In genomic region chr9:14365667-14366066, GRCh38 we compare ENCODE assay signal across 19 cellular contexts. TPM values are rescaled to one million over a fixed set of nuclear protein-coding genes. Genes with fewer than 3 reads are reported as not detected.
A peak's percentile ranks its signal among the peaks of the same experiment; 100 is the strongest.
DNase-seq lines count a peak whose midpoint lies in the region; ATAC-seq, FAIRE-seq and TF ChIP-seq lines count a peak whose summit lies in the region.
"Had no signal": no experiment of that assay in that cellular context is flagged by ENCODE, and none has a peak within 500 bp of the region (broad histone marks: within the 10 kb centered on the region; RNA-seq: fewer than 3 reads in every experiment).

No MANE protein-coding gene starts in this region.

- no peak overlapping the region for H2AK5ac ChIP-seq in mesenchymal stem cell (ENCODE audit: low read length, severe bottlenecking)

- H3K36me3 Mint-ChIP-seq in activated naive CD4-positive, alpha-beta T cell treated with anti-CD3 and anti-CD28 coated beads for 36 hours (ENCODE audit: low read depth) = no peaks in the 10 kb centered on the region

- POLR2A ChIA-PET in endothelial cell of umbilical vein (lab: Charles Lee) = no interaction called here

- H3K4me1 Mint-ChIP-seq in activated naive CD4-positive, alpha-beta T cell treated with anti-CD3 and anti-CD28 coated beads for 36 hours (ENCODE audit: low read depth) = no peaks in the 10 kb centered on the region
- H3K4me1 Mint-ChIP-seq: stimulated activated naive CD8-positive, alpha-beta T cell treated with anti-CD3 and anti-CD28 coated beads, Interleukin-15, amount 100 ng/mL, for 72 hours had no signal

- H3K79me1 ChIP-seq in mesenchymal stem cell (replicated peaks; ENCODE audit: low read length, poor library complexity, severe bottlenecking) = no peaks in the 10 kb centered on the region

- peaks cover 2% of the 10 kb centered on the region for H3K9me3 Mint-ChIP-seq in activated naive CD4-positive, alpha-beta T cell treated with anti-CD3 and anti-CD28 coated beads for 36 hours

- no peaks in the 10 kb centered on the region for H3K36me3 ChIP-seq in endothelial cell of umbilical vein (ENCODE audit: control insufficient read depth in 2 of 2, extremely low read depth in 1 of 2, insufficient read depth in 2 of 2, low read length in 2 of 2)
- H3K36me3 ChIP-seq in mesenchymal stem cell (ENCODE audit: control insufficient read depth in 1 of 2, insufficient read depth in 2 of 2, low read depth in 1 of 2, low read length in 2 of 2) = no peaks in the 10 kb centered on the region
- no peaks in the 10 kb centered on the region for H3K36me3 ChIP-seq in tibial artery
- H3K36me3 ChIP-seq: brain microvascular endothelial cell, pancreas, SJCRH30 had no signal

- no peak overlapping the region for H2BK120ac ChIP-seq in mesenchymal stem cell (ENCODE audit: low read depth, low read length)

- intact Hi-C loops in endothelial cell of umbilical vein (cut with micrococcal nuclease) = no loop called here
- intact Hi-C loops in tibial artery (cut with DNase I; ENCODE audit: low total_unique reads) = no loop called here
- intact Hi-C loops in activated naive CD4-positive, alpha-beta T cell treated with anti-CD3 and anti-CD28 coated beads for 36 hours (cut with micrococcal nuclease) = no loop called here

- H3K4me3 Mint-ChIP-seq in activated naive CD4-positive, alpha-beta T cell treated with anti-CD3 and anti-CD28 coated beads for 36 hours = no peak overlapping the region
- H3K4me3 Mint-ChIP-seq: stimulated activated naive CD8-positive, alpha-beta T cell treated with anti-CD3 and anti-CD28 coated beads, Interleukin-15, amount 100 ng/mL, for 72 hours had no signal

- no peak overlapping the region for H4K91ac ChIP-seq in mesenchymal stem cell (ENCODE audit: low read length)

- no TSS peak for BruUV-seq in endothelial cell of umbilical vein (replicated peaks; lab: Mats Ljungman, UMichigan)

- CTCF ChIA-PET in endothelial cell of umbilical vein (lab: Charles Lee) = interaction anchor here (1.4 kb wide), 1 partner anchor 12 kb away, joined by 6 read pairs; no protein-coding TSS in a partner anchor
- CTCF ChIA-PET in activated naive CD4-positive, alpha-beta T cell treated with anti-CD3 and anti-CD28 coated beads for 36 hours (lab: Charles Lee) = no interaction called here

- no peaks in the 10 kb centered on the region for H4K20me1 ChIP-seq in endothelial cell of umbilical vein (replicated peaks; ENCODE audit: control insufficient read depth, extremely low read depth, insufficient read depth, low read length)

- no peak overlapping the region for H3K14ac ChIP-seq in mesenchymal stem cell (ENCODE audit: low read length in 2 of 2)

- no peak overlapping the region for H3K4me2 ChIP-seq in endothelial cell of umbilical vein (ENCODE audit: insufficient read depth, low read length)
- H3K4me2 ChIP-seq in mesenchymal stem cell (ENCODE audit: low read length, poor library complexity, severe bottlenecking) = no peak overlapping the region

- H3K79me2 ChIP-seq in endothelial cell of umbilical vein (ENCODE audit: control insufficient read depth, insufficient read depth, low read length) = no peaks in the 10 kb centered on the region

- no peaks in the 10 kb centered on the region for H3K9me1 ChIP-seq in endothelial cell of umbilical vein (replicated peaks; ENCODE audit: control insufficient read depth, extremely low read depth, insufficient read depth, low read length)

- no peaks in the 10 kb centered on the region for H3K9me3 ChIP-seq in endothelial cell of umbilical vein (replicated peaks; ENCODE audit: control insufficient read depth, insufficient read depth, low read length)
- peaks cover 3% of the 10 kb centered on the region for H3K9me3 ChIP-seq in mesenchymal stem cell (ENCODE audit: control insufficient read depth, low read length)
- no peaks in the 10 kb centered on the region for H3K9me3 ChIP-seq in tibial artery
- H3K9me3 ChIP-seq: pancreas, SJCRH30 had no signal

- TF ChIP-seq CTCF in endothelial cell of umbilical vein (IDR thresholded peaks at IDR 0.05; ENCODE audit: extremely low read depth in 1 of 2, insufficient read depth in 1 of 2, low read depth in 1 of 2, low read length in 2 of 2) (no peak), tibial artery (IDR thresholded peaks at IDR 0.05) (no peak)

- no peak overlapping the region for H4K8ac ChIP-seq in mesenchymal stem cell (ENCODE audit: low read length)

- no peak for ATAC-seq in HG02678 (IDR thresholded peaks at IDR 0.05; ENCODE audit: unreplicated experiment)
- ATAC-seq: left lobe of liver; stimulated activated naive CD8-positive, alpha-beta T cell treated with anti-CD3 and anti-CD28 coated beads, Interleukin-15, amount 100 ng/mL, for 72 hours had no signal

- peak overlapping the region; percentile 52 for H2AFZ ChIP-seq in endothelial cell of umbilical vein (ENCODE audit: low read depth, low read length)
- H2AFZ ChIP-seq in mesenchymal stem cell (ENCODE audit: low read depth, low read length) = no peak overlapping the region

- H3K9ac ChIP-seq in endothelial cell of umbilical vein (replicated peaks; ENCODE audit: extremely low read depth, insufficient read depth, low read length) = no peak overlapping the region
- peak overlapping the region; percentile 70 for H3K9ac ChIP-seq in mesenchymal stem cell (ENCODE audit: low read length)

- H3K4me3 ChIP-seq in endothelial cell of umbilical vein (replicated peaks in 1 of 3; ENCODE audit: insufficient read depth in 1 of 3, low read depth in 1 of 3, low read length in 3 of 3) (no peak overlapping the region), mesenchymal stem cell (ENCODE audit: insufficient read depth in 1 of 2, low read depth in 1 of 2, low read length in 2 of 2) (peak overlapping the region in 1 of 2 experiments; percentile 60), tibial artery (peak overlapping the region; percentile 27 to 28)
- H3K4me3 ChIP-seq: pancreas, SJCRH30 had no signal

- H3K4me1 ChIP-seq in endothelial cell of umbilical vein (ENCODE audit: control insufficient read depth, extremely low read depth, insufficient read depth, low read length) (peaks cover 3% of the 10 kb centered on the region), mesenchymal stem cell (ENCODE audit: control insufficient read depth, insufficient read depth, low read depth, low read length) (no peaks in the 10 kb centered on the region), tibial artery (peaks cover 0 to 42% (median 14%) of the 10 kb centered on the region in 4 donors)
- H3K4me1 ChIP-seq: foreskin keratinocyte, pancreas, SJCRH30 had no signal

- no peak overlapping the region for H3K4ac ChIP-seq in mesenchymal stem cell (ENCODE audit: low read depth in 1 of 2, low read length in 2 of 2)

- no peak overlapping the region for H3K18ac ChIP-seq in mesenchymal stem cell (ENCODE audit: low read depth in 1 of 2, low read length in 2 of 2)

- WGBS in mesenchymal stem cell = 92% methylated on average over 2 of the region's 3 CpGs

- H3K27me3 ChIP-seq in endothelial cell of umbilical vein (ENCODE audit: control insufficient read depth in 2 of 2, insufficient read depth in 2 of 2, low read length in 2 of 2) (no peaks in the 10 kb centered on the region), mesenchymal stem cell (ENCODE audit: control insufficient read depth in 1 of 2, insufficient read depth in 1 of 2, low read length in 2 of 2) (peaks cover 0 to 24% of the 10 kb centered on the region in 2 experiments), tibial artery (no peaks in the 10 kb centered on the region)
- H3K27me3 ChIP-seq: brain microvascular endothelial cell, foreskin keratinocyte, pancreas, SJCRH30 had no signal

- no peak overlapping the region for H2BK5ac ChIP-seq in mesenchymal stem cell (ENCODE audit: low read depth, low read length, poor library complexity, severe bottlenecking)

- H3K27ac Mint-ChIP-seq in activated naive CD4-positive, alpha-beta T cell treated with anti-CD3 and anti-CD28 coated beads for 36 hours = no peak overlapping the region
- H3K27ac Mint-ChIP-seq: stimulated activated naive CD8-positive, alpha-beta T cell treated with anti-CD3 and anti-CD28 coated beads, Interleukin-15, amount 100 ng/mL, for 72 hours had no signal

- no peak for FAIRE-seq in endothelial cell of umbilical vein (lab: Jason Lieb, UNC)
- FAIRE-seq: pancreas had no signal

- H3K23ac ChIP-seq in mesenchymal stem cell (ENCODE audit: low read length in 2 of 2) = no peak overlapping the region

- peak; percentile 47 for DNase-seq in GM03348 (ENCODE audit: low spot score)
- DNase-seq in endothelial cell of umbilical vein (ENCODE audit: low read depth, low spot score) = no peak
- no peak for DNase-seq in mesenchymal stem cell
- no peak for DNase-seq in tibial artery
- no peak for DNase-seq in NCI-H69 (lab: John Stamatoyannopoulos, UW)
- no peak for DNase-seq in activated naive CD4-positive, alpha-beta T cell treated with anti-CD3 and anti-CD28 coated beads for 36 hours
- no peak for DNase-seq in HT-29 (ENCODE audit: low spot score)
- DNase-seq: activated CD4-positive, alpha-beta T cell treated with anti-CD3 and anti-CD28 coated beads for 1 hour; NCI-H187 treated with DMSO at 0.1 percent for 48 hours; NCI-H524; pancreas; SJCRH30; stimulated activated naive CD8-positive, alpha-beta T cell treated with anti-CD3 and anti-CD28 coated beads, Interleukin-15, amount 100 ng/mL, for 72 hours; T-helper 9 cell had no signal

- TF ChIP-seq POLR2A in endothelial cell of umbilical vein (IDR thresholded peaks at IDR 0.05; ENCODE audit: low read depth, low read length) = no peak

- H3K27ac ChIP-seq in endothelial cell of umbilical vein (ENCODE audit: insufficient read depth, low read depth, low read length) (no peak overlapping the region), mesenchymal stem cell (ENCODE audit: low read length, poor library complexity, severe bottlenecking) (no peak overlapping the region), tibial artery (peak overlapping the region; percentile 58 to 81)
- H3K27ac ChIP-seq: brain microvascular endothelial cell, C4-2B, foreskin keratinocyte, pancreas, SJCRH30 had no signal

- dilution Hi-C loops in endothelial cell of umbilical vein (cut with MboI; ENCODE audit: extremely low pct_ligation_motif_present, low sequenced_read_pairs) = no loop called here

- H2BK12ac ChIP-seq in mesenchymal stem cell (ENCODE audit: low read length in 2 of 2) = no peak overlapping the region

- H2BK15ac ChIP-seq in mesenchymal stem cell (ENCODE audit: low read depth, poor library complexity, severe bottlenecking) = no peak overlapping the region

- peaks cover 12% of the 10 kb centered on the region for H3K27me3 Mint-ChIP-seq in activated naive CD4-positive, alpha-beta T cell treated with anti-CD3 and anti-CD28 coated beads for 36 hours (ENCODE audit: low read depth)

RNA-seq across cellular contexts. Expression of gene NFIB, which starts 51.7 kb away (rescaled TPM):
- total RNA-seq in endothelial cell of umbilical vein = 160 and 174 TPM in 2 replicates
- 23.4 and 26.4 TPM in 2 replicates for polyA plus RNA-seq in endothelial cell of umbilical vein
- polyA plus RNA-seq in endothelial cell of umbilical vein (2011; cell fraction: cytosol; rRNA removed) = 37.4 and 43.7 TPM in 2 replicates
- 154 and 187 TPM in 2 replicates for polyA plus RNA-seq in endothelial cell of umbilical vein (2011; cell fraction: nucleus; rRNA removed)
- 57.7 and 61.6 TPM in 2 replicates for polyA plus RNA-seq in endothelial cell of umbilical vein (2012)
- 232 and 242 TPM in 2 replicates for polyA minus RNA-seq in endothelial cell of umbilical vein
- 21.1 TPM for polyA minus RNA-seq in endothelial cell of umbilical vein (2011; cell fraction: cytosol; rRNA and poly(A)+ RNA removed)
- polyA minus RNA-seq in endothelial cell of umbilical vein (2011; cell fraction: nucleus; rRNA and poly(A)+ RNA removed) = 402 and 529 TPM in 2 replicates
- polyA plus RNA-seq in mesenchymal stem cell (2013, experiment 1 of 2) = 1.2 TPM
- 0.78 TPM for polyA plus RNA-seq in mesenchymal stem cell (2013, experiment 2 of 2)
- total RNA-seq in activated naive CD4-positive, alpha-beta T cell treated with anti-CD3 and anti-CD28 coated beads for 36 hours = not detected
- total RNA-seq in HT-29 (2014; rRNA removed; shearing (Covaris generic)) = 13.6 and 29.5 TPM in 2 replicates

Comparison
In these comparisons a context has a peak if more than half of its experiments do, and no peak if none do; other contexts are left out.
1. H3K27ac ChIP-seq: peak in tibial artery (2 of 2); none in endothelial cell of umbilical vein (single experiment) and mesenchymal stem cell (single experiment).
2. H3K4me3 ChIP-seq: peak in tibial artery (2 of 2); none in endothelial cell of umbilical vein (0 of 3).
3. RNA of gene NFIB, which starts 51.7 kb away (total RNA-seq): 160 to 174 TPM in endothelial cell of umbilical vein and 13.6 to 29.5 TPM in HT-29; not detected in activated naive CD4-positive, alpha-beta T cell treated with anti-CD3 and anti-CD28 coated beads for 36 hours; every median in the first group is over 10 times any median in the second.